Comparison of ENCODE assay signal across 25 cellular contexts in genomic region chr2:233285921-233286320, GRCh38. TPM values are rescaled to one million over a fixed set of nuclear protein-coding genes. Genes with fewer than 3 reads are reported as not detected.
DNase-seq lines count a peak whose midpoint lies in the region; ATAC-seq and TF ChIP-seq lines count a peak whose summit lies in the region.
"Had no signal": no experiment of that assay in that cellular context is flagged by ENCODE, and none has a peak within 500 bp of the region (broad histone marks: within the 10 kb centered on the region; RNA-seq: fewer than 3 reads in every experiment).

No MANE protein-coding gene starts in this region.

- no peak overlapping the region for H3K4me2 ChIP-seq in osteoblast (ENCODE audit: insufficient read depth, low read length)
- H3K4me2 ChIP-seq: BLaER1 treated with 17β-estradiol and CSF1 and Interleukin-3, amounts not matched to agents 10 nM and 100 nM had no signal

- H3K36me3 Mint-ChIP-seq in activated naive CD4-positive, alpha-beta T cell treated with anti-CD3 and anti-CD28 coated beads, Interleukin-2, amount 10 ng/mL, durations not matched to agents 7 days and 5 days: peaks cover 72% of the 10 kb centered on the region

- intact Hi-C loops in Panc1 (cut with micrococcal nuclease; ENCODE audit: unreplicated experiment): no loop called here

- no peaks in the 10 kb centered on the region for H4K20me1 ChIP-seq in osteoblast (ENCODE audit: insufficient read depth, low read length)

- in situ Hi-C loops in Panc1 (cut with HindIII; ENCODE audit: low pct_unique_long_range_greater_than_20kb, low sequenced_read_pairs): no loop called here

- H3K4me3 Mint-ChIP-seq in activated naive CD4-positive, alpha-beta T cell treated with anti-CD3 and anti-CD28 coated beads, Interleukin-2, amount 10 ng/mL, durations not matched to agents 7 days and 5 days: no peak overlapping the region

- H2AFZ ChIP-seq in osteoblast (ENCODE audit: low read length): no peak overlapping the region

- no peaks in the 10 kb centered on the region for H3K27me3 Mint-ChIP-seq in activated naive CD4-positive, alpha-beta T cell treated with anti-CD3 and anti-CD28 coated beads, Interleukin-2, amount 10 ng/mL, durations not matched to agents 7 days and 5 days

- POLR2A ChIA-PET in Panc1 (lab: Charles Lee): interaction anchor here (0.6 kb wide), 1 partner anchor 12 kb away, joined by 8 read pairs; no protein-coding TSS in a partner anchor

- peaks cover 4% of the 10 kb centered on the region for H3K4me1 Mint-ChIP-seq in activated naive CD4-positive, alpha-beta T cell treated with anti-CD3 and anti-CD28 coated beads, Interleukin-2, amount 10 ng/mL, durations not matched to agents 7 days and 5 days

- no peaks in the 10 kb centered on the region for H3K4me1 ChIP-seq in Panc1 (ENCODE audit: control insufficient read depth, insufficient read depth, low read length)
- no peaks in the 10 kb centered on the region for H3K4me1 ChIP-seq in osteoblast (ENCODE audit: insufficient read depth, low read length)
- H3K4me1 ChIP-seq: right atrium auricular region had no signal

- ATAC-seq in Panc1 (no peak), HG02642 (IDR thresholded peaks at IDR 0.05; ENCODE audit: poor library complexity, unreplicated experiment) (no peak)
- ATAC-seq: lower lobe of right lung had no signal

- CTCF ChIA-PET in activated naive CD4-positive, alpha-beta T cell treated with anti-CD3 and anti-CD28 coated beads, Interleukin-2, amount 10 ng/mL, durations not matched to agents 7 days and 5 days (lab: Charles Lee): interaction anchor here (0.9 kb wide), 1 partner anchor 11 kb away, joined by 5 read pairs; no protein-coding TSS in a partner anchor
- CTCF ChIA-PET in Panc1 (lab: Charles Lee): no interaction called here

- no peak for TF ChIP-seq CTCF in Panc1 (IDR thresholded peaks at IDR 0.05)
- TF ChIP-seq CTCF in fibroblast of mammary gland (conservative IDR thresholded peaks at IDR 0.05; ENCODE audit: control insufficient read depth, insufficient read depth, low read depth, low read length): no peak
- TF ChIP-seq CTCF in osteoblast (IDR thresholded peaks at IDR 0.05; ENCODE audit: extremely low read depth, low read depth, low read length): no peak

- H3K27ac ChIP-seq in Panc1 (ENCODE audit: low read length) (no peak overlapping the region), osteoblast (ENCODE audit: low read depth, low read length) (peak overlapping the region; percentile 19)
- H3K27ac ChIP-seq: BLaER1 treated with 17β-estradiol and CSF1 and Interleukin-3, amounts not matched to agents 10 nM and 100 nM; esophagus squamous epithelium; lower lobe of right lung; right atrium auricular region had no signal

- H3K9me3 Mint-ChIP-seq in activated naive CD4-positive, alpha-beta T cell treated with anti-CD3 and anti-CD28 coated beads, Interleukin-2, amount 10 ng/mL, durations not matched to agents 7 days and 5 days: no peaks in the 10 kb centered on the region

- BruUV-seq in Panc1 (replicated peaks; lab: Mats Ljungman, UMichigan): TSS peak; percentile 17

- peak overlapping the region; percentile 40 for H3K27ac Mint-ChIP-seq in activated naive CD4-positive, alpha-beta T cell treated with anti-CD3 and anti-CD28 coated beads, Interleukin-2, amount 10 ng/mL, durations not matched to agents 7 days and 5 days

- H3K4me3 ChIP-seq in Panc1 (ENCODE audit: low read depth in 2 of 2, low read length in 2 of 2): no peak overlapping the region
- no peak overlapping the region for H3K4me3 ChIP-seq in fibroblast of mammary gland (ENCODE audit: control insufficient read depth, low read depth, low read length)
- no peak overlapping the region for H3K4me3 ChIP-seq in osteoblast (ENCODE audit: insufficient read depth, low read length)
- H3K4me3 ChIP-seq: BLaER1 treated with 17β-estradiol and CSF1 and Interleukin-3, amounts not matched to agents 10 nM and 100 nM; esophagus squamous epithelium; lower lobe of right lung; right atrium auricular region had no signal

- H3K79me2 ChIP-seq in osteoblast (ENCODE audit: insufficient read depth, low read length): peaks cover 4% of the 10 kb centered on the region

- DNase-seq in activated naive CD4-positive, alpha-beta T cell treated with anti-CD3 and anti-CD28 coated beads, Interleukin-2, amount 10 ng/mL, durations not matched to agents 7 days and 5 days: no peak
- no peak for DNase-seq in activated naive CD4-positive, alpha-beta T cell (lab: John Stamatoyannopoulos, UW)
- DNase-seq in Panc1 (ENCODE audit: low read depth, low spot score) (no peak), fibroblast of mammary gland (ENCODE audit: low read depth) (peak; percentile 4), osteoblast (ENCODE audit: insufficient read length, low spot score, missing footprints) (no peak), SHP77 treated with DMSO at 0.1 percent for 48 hours (lab: John Stamatoyannopoulos, UW) (no peak)
- DNase-seq in activated CD8-positive, alpha-beta memory T cell treated with anti-CD3 and anti-CD28 coated beads for 24 hours: no peak
- DNase-seq: activated CD4-positive, alpha-beta T cell treated with anti-CD3 and anti-CD28 coated beads for 48 hours; activated effector memory CD4-positive, alpha-beta T cell treated with anti-CD3 and anti-CD28 coated beads, Interleukin-2, amount 50 U/mL, for 16 hours; aorta; DMS 273 treated with DMSO at 0.1 percent for 48 hours; effector memory CD4-positive, alpha-beta T cell; esophagus squamous epithelium; GDM1; KBM-7; lower lobe of right lung; NCI-H1694; nucleus accumbens; Right ventricle myocardium superior; substantia nigra had no signal

- H3K9me3 ChIP-seq in Panc1 (ENCODE audit: control insufficient read depth, insufficient read depth, low read depth, low read length): no peaks in the 10 kb centered on the region
- no peaks in the 10 kb centered on the region for H3K9me3 ChIP-seq in osteoblast (ENCODE audit: low read depth, low read length)
- H3K9me3 ChIP-seq: BLaER1 treated with 17β-estradiol and CSF1 and Interleukin-3, amounts not matched to agents 10 nM and 100 nM; esophagus squamous epithelium; lower lobe of right lung; right atrium auricular region had no signal

- H3K27me3 ChIP-seq in Panc1 (ENCODE audit: control insufficient read depth, insufficient read depth, low read length): no peaks in the 10 kb centered on the region
- H3K27me3 ChIP-seq in osteoblast (ENCODE audit: insufficient read depth, low read length): no peaks in the 10 kb centered on the region
- H3K27me3 ChIP-seq: BLaER1 treated with 17β-estradiol and CSF1 and Interleukin-3, amounts not matched to agents 10 nM and 100 nM; esophagus squamous epithelium; right atrium auricular region had no signal

- H3K36me3 ChIP-seq in Panc1 (ENCODE audit: control insufficient read depth, insufficient read depth, low read length): peaks cover 33% of the 10 kb centered on the region
- peaks cover 85% of the 10 kb centered on the region for H3K36me3 ChIP-seq in osteoblast (ENCODE audit: insufficient read depth, low read length)

RNA-seq across cellular contexts. Expression of gene SAG, which starts 21.7 kb away (rescaled TPM):
- not detected for total RNA-seq in Panc1 (2021; ENCODE audit: unreplicated experiment)
- not detected for polyA plus RNA-seq in Panc1 (2012; ENCODE audit: insufficient read length)
- not detected in 2 replicates for total RNA-seq in osteoblast
- total RNA-seq: A172, aorta, esophagus squamous epithelium, glomerular endothelial cell, lower lobe of right lung, Right ventricle myocardium superior had no signal
- polyA plus RNA-seq: aorta had no signal

RNA-seq across cellular contexts. Expression of gene ATG16L1, which starts 34.4 kb away (rescaled TPM):
- total RNA-seq in Panc1 (2021; ENCODE audit: unreplicated experiment): 52.3 TPM
- polyA plus RNA-seq in Panc1 (2012; ENCODE audit: insufficient read length): 29.2 TPM
- 24.2 and 29.3 TPM in 2 replicates for total RNA-seq in osteoblast
